ENCODE assay signal across 8 cellular contexts in genomic region chr14:105489607-105490317, GRCh38. TPM values are rescaled to one million over a fixed set of nuclear protein-coding genes. Genes with fewer than 3 reads are reported as not detected.
DNase-seq lines count a peak whose midpoint lies in the region; ATAC-seq and TF ChIP-seq lines count a peak whose summit lies in the region.

No MANE protein-coding gene starts in this region.

- DNase-seq in EL (peak; percentile 81), MG63 (peak; percentile 72), RWPE2 (ENCODE audit: low spot score) (no peak), fibroblast of pulmonary artery (ENCODE audit: low read depth) (peak; percentile 88), nephron progenitor cell (peak; percentile 83)
- peak; percentile 83 for DNase-seq in activated T-helper 2 cell treated with anti-CD3 and anti-CD28 coated beads, Interferon-gamma antibody, Interleukin-2, Interleukin-4, amounts not matched to agents 10 μg/mL and 5 μg/mL and 100 μg/mL, durations not matched to agents 14 hours and 24 hours and 36 hours (ENCODE audit: low spot score)
- DNase-seq in stimulated activated naive CD8-positive, alpha-beta T cell treated with anti-CD3 and anti-CD28 coated beads, Interleukin-15, Interleukin-2, amounts not matched to agents 100 U/mL and 50 U/mL, for 24 hours: peak; percentile 85

- H3K4me3 Mint-ChIP-seq in activated T-helper 2 cell treated with anti-CD3 and anti-CD28 coated beads, Interferon-gamma antibody, Interleukin-2, Interleukin-4, amounts not matched to agents 10 μg/mL and 5 μg/mL and 100 μg/mL, durations not matched to agents 14 hours and 24 hours and 36 hours (ENCODE audit: low read depth): peak overlapping the region; percentile 76
- peak overlapping the region; percentile 79 for H3K4me3 Mint-ChIP-seq in nephron progenitor cell

- peak; percentile 35 for ATAC-seq in RWPE2 (ENCODE audit: low read depth)
- peak; percentile 4 for ATAC-seq in stimulated activated naive CD8-positive, alpha-beta T cell treated with anti-CD3 and anti-CD28 coated beads, Interleukin-15, Interleukin-2, amounts not matched to agents 100 U/mL and 50 U/mL, for 24 hours
- no peak for ATAC-seq in HG03045 (IDR thresholded peaks at IDR 0.05; ENCODE audit: unreplicated experiment)

- H3K27ac Mint-ChIP-seq in activated T-helper 2 cell treated with anti-CD3 and anti-CD28 coated beads, Interferon-gamma antibody, Interleukin-2, Interleukin-4, amounts not matched to agents 10 μg/mL and 5 μg/mL and 100 μg/mL, durations not matched to agents 14 hours and 24 hours and 36 hours: peak overlapping the region; percentile 83
- H3K27ac Mint-ChIP-seq in nephron progenitor cell: peak overlapping the region; percentile 64

- intact Hi-C loops in activated T-helper 2 cell treated with anti-CD3 and anti-CD28 coated beads, Interferon-gamma antibody, Interleukin-2, Interleukin-4, amounts not matched to agents 10 μg/mL and 5 μg/mL and 100 μg/mL, durations not matched to agents 14 hours and 24 hours and 36 hours (cut with micrococcal nuclease): loop anchor here (1.0 to 10.0 kb wide), 8 partner anchors 15 to 695 kb away; partner anchors contain the start of genes AKT1, CDCA4, CRIP2 and MTA1

- H3K4me1 ChIP-seq in RWPE2 (ENCODE audit: insufficient read depth, poor library complexity, severe bottlenecking): peaks cover 5% of the 10 kb centered on the region

- TF ChIP-seq CTCF in RWPE2 (IDR thresholded peaks at IDR 0.05; ENCODE audit: poor library complexity, severe bottlenecking) (peak; percentile 2), fibroblast of pulmonary artery (IDR thresholded peaks at IDR 0.05; ENCODE audit: low read length, missing control alignments) (peak; percentile 69), nephron progenitor cell (IDR thresholded peaks at IDR 0.05) (peak; percentile 40)

- H3K27me3 Mint-ChIP-seq in activated T-helper 2 cell treated with anti-CD3 and anti-CD28 coated beads, Interferon-gamma antibody, Interleukin-2, Interleukin-4, amounts not matched to agents 10 μg/mL and 5 μg/mL and 100 μg/mL, durations not matched to agents 14 hours and 24 hours and 36 hours (ENCODE audit: low read depth): no peaks in the 10 kb centered on the region
- H3K27me3 Mint-ChIP-seq in nephron progenitor cell (ENCODE audit: low read depth, poor library complexity): peaks cover 41% of the 10 kb centered on the region

- H3K4me3 ChIP-seq in MG63: peak overlapping the region; percentile 54
- peak overlapping the region; percentile 48 for H3K4me3 ChIP-seq in RWPE2 (ENCODE audit: severe bottlenecking)
- H3K4me3 ChIP-seq in fibroblast of pulmonary artery (replicated peaks; ENCODE audit: low read depth, low read length): peak overlapping the region; percentile 58

- H3K36me3 ChIP-seq in MG63 (peaks cover 3% of the 10 kb centered on the region), RWPE2 (ENCODE audit: low read depth) (peaks cover 11% of the 10 kb centered on the region)

- H3K9me3 ChIP-seq in MG63 (no peaks in the 10 kb centered on the region), RWPE2 (ENCODE audit: severe bottlenecking) (no peaks in the 10 kb centered on the region)

- peak overlapping the region; percentile 86 for H3K27ac ChIP-seq in RWPE2 (ENCODE audit: poor library complexity, severe bottlenecking)

- H3K4me1 Mint-ChIP-seq in activated T-helper 2 cell treated with anti-CD3 and anti-CD28 coated beads, Interferon-gamma antibody, Interleukin-2, Interleukin-4, amounts not matched to agents 10 μg/mL and 5 μg/mL and 100 μg/mL, durations not matched to agents 14 hours and 24 hours and 36 hours (ENCODE audit: low read depth): peaks cover 12% of the 10 kb centered on the region
- peaks cover 17% of the 10 kb centered on the region for H3K4me1 Mint-ChIP-seq in nephron progenitor cell

- peaks cover 6% of the 10 kb centered on the region for H3K36me3 Mint-ChIP-seq in activated T-helper 2 cell treated with anti-CD3 and anti-CD28 coated beads, Interferon-gamma antibody, Interleukin-2, Interleukin-4, amounts not matched to agents 10 μg/mL and 5 μg/mL and 100 μg/mL, durations not matched to agents 14 hours and 24 hours and 36 hours (ENCODE audit: low read depth)
- H3K36me3 Mint-ChIP-seq in nephron progenitor cell (ENCODE audit: low read depth): no peaks in the 10 kb centered on the region

- H3K27me3 ChIP-seq in MG63 (no peaks in the 10 kb centered on the region), RWPE2 (ENCODE audit: insufficient read depth, poor library complexity, severe bottlenecking) (no peaks in the 10 kb centered on the region)

- no peaks in the 10 kb centered on the region for H3K9me3 Mint-ChIP-seq in activated T-helper 2 cell treated with anti-CD3 and anti-CD28 coated beads, Interferon-gamma antibody, Interleukin-2, Interleukin-4, amounts not matched to agents 10 μg/mL and 5 μg/mL and 100 μg/mL, durations not matched to agents 14 hours and 24 hours and 36 hours
- H3K9me3 Mint-ChIP-seq in nephron progenitor cell: no peaks in the 10 kb centered on the region

RNA-seq across cellular contexts. Expression of gene TEDC1, which starts 1.3 kb away (rescaled TPM):
- total RNA-seq in MG63 (2014; rRNA removed; shearing (Covaris generic); ENCODE audit: low replicate concordance): 29.3 and 58.1 TPM in 2 replicates
- 38.2 and 42.6 TPM in 2 replicates for total RNA-seq in activated T-helper 2 cell treated with anti-CD3 and anti-CD28 coated beads, Interferon-gamma antibody, Interleukin-2, Interleukin-4, amounts not matched to agents 10 μg/mL and 5 μg/mL and 100 μg/mL, durations not matched to agents 14 hours and 24 hours and 36 hours

RNA-seq across cellular contexts. Expression of gene CRIP1, which starts 3.1 kb away (rescaled TPM):
- total RNA-seq in MG63 (2014; rRNA removed; shearing (Covaris generic); ENCODE audit: low replicate concordance): 17.3 TPM in 1 of 2 replicates, not detected in the other
- total RNA-seq in activated T-helper 2 cell treated with anti-CD3 and anti-CD28 coated beads, Interferon-gamma antibody, Interleukin-2, Interleukin-4, amounts not matched to agents 10 μg/mL and 5 μg/mL and 100 μg/mL, durations not matched to agents 14 hours and 24 hours and 36 hours: 156 and 185 TPM in 2 replicates

RNA-seq across cellular contexts. Expression of gene CRIP2, which starts 15.1 kb away (rescaled TPM):
- total RNA-seq in MG63 (2014; rRNA removed; shearing (Covaris generic); ENCODE audit: low replicate concordance): 129 and 270 TPM in 2 replicates
- total RNA-seq in activated T-helper 2 cell treated with anti-CD3 and anti-CD28 coated beads, Interferon-gamma antibody, Interleukin-2, Interleukin-4, amounts not matched to agents 10 μg/mL and 5 μg/mL and 100 μg/mL, durations not matched to agents 14 hours and 24 hours and 36 hours: 0.16 and 0.55 TPM in 2 replicates

RNA-seq across cellular contexts. Expression of gene TMEM121, which starts 36.6 kb away (rescaled TPM):
- total RNA-seq in MG63 (2014; rRNA removed; shearing (Covaris generic); ENCODE audit: low replicate concordance): 7.1 and 17.0 TPM in 2 replicates
- 8.2 and 9.6 TPM in 2 replicates for total RNA-seq in activated T-helper 2 cell treated with anti-CD3 and anti-CD28 coated beads, Interferon-gamma antibody, Interleukin-2, Interleukin-4, amounts not matched to agents 10 μg/mL and 5 μg/mL and 100 μg/mL, durations not matched to agents 14 hours and 24 hours and 36 hours

Comparison
In these comparisons a context has a peak if more than half of its experiments do, and no peak if none do; other contexts are left out.
1. CTCF ChIP-seq: peak in every context shown above with its lines; median percentile 69 in fibroblast of pulmonary artery; 40 in nephron progenitor cell; 2 in RWPE2.
2. RNA of gene CRIP2, which starts 15.1 kb away (total RNA-seq): 129 to 270 TPM in MG63; 0.16 to 0.55 TPM in activated T-helper 2 cell treated with anti-CD3 and anti-CD28 coated beads, Interferon-gamma antibody, Interleukin-2, Interleukin-4, amounts not matched to agents 10 μg/mL and 5 μg/mL and 100 μg/mL, durations not matched to agents 14 hours and 24 hours and 36 hours; every median in the first group is over 10 times any median in the second.
3. Peak in every context shown above with its lines, with median percentiles within 50 percentile points of each other: H3K4me3 ChIP-seq.